ENCODE assay signal across 8 cellular contexts in the genomic region with DNA sequence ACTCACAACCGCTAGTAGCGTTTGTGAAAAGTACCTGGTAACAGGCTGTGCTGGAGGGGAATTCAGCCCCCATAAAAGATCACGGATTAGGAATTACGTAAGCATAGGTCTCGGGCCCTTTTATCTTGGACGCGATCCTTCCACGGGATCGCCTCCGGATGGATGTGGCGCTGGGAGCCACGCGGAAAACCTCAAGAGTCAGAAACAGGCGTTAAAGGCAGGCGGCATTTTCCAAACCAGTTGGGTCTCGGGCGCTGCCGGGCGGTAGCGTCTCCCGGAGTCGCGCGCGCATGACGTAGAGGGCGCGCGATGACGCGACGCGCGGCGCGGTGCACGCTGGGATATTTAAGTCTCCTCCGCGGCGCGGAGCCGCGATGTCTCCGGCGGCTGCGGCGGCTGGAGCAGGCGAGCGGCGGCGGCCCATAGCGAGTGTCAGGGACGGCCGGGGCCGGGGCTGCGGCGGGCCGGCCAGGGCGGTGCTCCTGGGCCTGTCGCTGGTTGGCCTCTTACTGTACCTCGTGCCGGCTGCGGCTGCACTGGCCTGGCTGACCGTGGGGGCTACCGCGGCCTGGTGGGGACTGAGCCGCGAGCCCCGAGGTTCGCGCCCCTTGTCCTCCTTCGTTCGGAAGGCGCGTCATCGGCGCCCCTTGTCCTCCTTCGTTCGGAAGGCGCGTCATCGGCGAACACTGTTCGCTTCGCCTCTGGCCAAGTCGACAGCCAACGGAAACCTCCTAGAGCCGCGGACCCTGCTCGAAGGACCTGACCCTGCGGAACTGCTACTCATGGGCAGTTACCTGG. TPM values are rescaled to one million over a fixed set of nuclear protein-coding genes. Genes with fewer than 3 reads are reported as not detected.
DNase-seq lines count a peak whose midpoint lies in the region; ATAC-seq, FAIRE-seq and TF ChIP-seq lines count a peak whose summit lies in the region.

POM121 (plus strand) TSS at position 348 of the 798 bp plus-strand sequence; CDS start at position 375, 27 bp downstream.

- H3K36me3 ChIP-seq in adrenal gland (replicated peaks in 1 of 2): peaks cover 0 to 34% of the 10 kb centered on the region in 2 donors
- peaks cover 0 to 7% of the 10 kb centered on the region in 2 donors for H3K36me3 ChIP-seq in prostate gland

- FAIRE-seq in GM12892 (lab: Jason Lieb, UNC): peak; percentile 75

- DNase-seq in GM12892 (ENCODE audit: insufficient read length): peak; percentile 88
- DNase-seq in NCI-H128 (lab: John Stamatoyannopoulos, UW; ENCODE audit: unreplicated experiment): peak; percentile 52
- DNase-seq in T-helper 1 cell: peak; percentile 64 to 90 (median 78)
- DNase-seq in adrenal gland: peak; percentile 76 to 93 (median 84)
- peak; percentile 83 for DNase-seq in left cardiac atrium
- DNase-seq in prostate gland (ENCODE audit: low spot score): peak; percentile 78
- DNase-seq in ureter (ENCODE audit: low spot score): peak; percentile 83

- TF ChIP-seq CTCF in adrenal gland (IDR thresholded peaks at IDR 0.05) (no peak), prostate gland (IDR thresholded peaks at IDR 0.05) (peak in 1 of 4 experiments; percentile 7)

- H3K27me3 ChIP-seq in adrenal gland: no peaks in the 10 kb centered on the region
- no peaks in the 10 kb centered on the region for H3K27me3 ChIP-seq in prostate gland (replicated peaks; ENCODE audit: insufficient read depth)

- H3K4me3 ChIP-seq in adrenal gland (peak within 1 kb of the TSS; percentile 9 to 96 (median 80)), prostate gland (peak within 1 kb of the TSS; percentile 69 to 74)

- WGBS in adrenal gland, 4 donors: 0 to 1% (median 0%) methylated on average over 8 to 91 of the region's 91 CpGs
- WGBS in prostate gland: under 1% methylated on average over 81 of the region's 91 CpGs

- peak within 1 kb of the TSS; percentile 86 to 99 (median 92) for H3K27ac ChIP-seq in adrenal gland
- peak within 1 kb of the TSS; percentile 77 to 78 for H3K27ac ChIP-seq in prostate gland

- peak; percentile 92 for ATAC-seq in HG02759 (IDR thresholded peaks at IDR 0.05; ENCODE audit: unreplicated experiment)
- peak; percentile 97 for ATAC-seq in left cardiac atrium

- intact Hi-C loops in adrenal gland (cut with DNase I) (no loop called here), left cardiac atrium (cut with DNase I) (no loop called here), prostate gland (cut with DNase I) (loop anchor here (10.0 kb wide), 1 partner anchor 100 kb away; the partner anchor contains the start of gene TYW1B)

- H3K9me3 ChIP-seq in adrenal gland (replicated peaks in 1 of 3) (no peaks in the 10 kb centered on the region), prostate gland (no peaks in the 10 kb centered on the region)

- H3K4me1 ChIP-seq in adrenal gland (replicated peaks in 1 of 2): peaks cover 9 to 23% of the 10 kb centered on the region in 2 donors
- no peaks in the 10 kb centered on the region for H3K4me1 ChIP-seq in prostate gland (replicated peaks)

- TF ChIP-seq POLR2A in GM12892 (IDR thresholded peaks at IDR 0.05; ENCODE audit: low read depth, low read length): peak; percentile 93
- peak; percentile 69 to 88 for TF ChIP-seq POLR2A in adrenal gland (IDR thresholded peaks at IDR 0.05)
- TF ChIP-seq POLR2A in prostate gland (IDR thresholded peaks at IDR 0.05): peak; percentile 46

RNA-seq across cellular contexts. Expression of gene POM121, which starts in this region (rescaled TPM):
- polyA plus RNA-seq in GM12892 (2012; ENCODE audit: missing spikeins): 17.2 TPM
- total RNA-seq in adrenal gland (10 to 100 TPM; 16.2 to 44.3 (median 25.7) TPM), left cardiac atrium (10 to 100 TPM; 21.5 to 30.7 TPM), prostate gland (10 to 100 TPM; 19.5 to 41.4 TPM), ureter (44.0 TPM)
- polyA plus RNA-seq in adrenal gland: 10 to 100 TPM; 19.7 to 31.0 (median 23.2) TPM

Comparison
In these comparisons a context has a peak if more than half of its experiments do, and no peak if none do; other contexts are left out.
1. Peak in every context shown above with its lines: DNase-seq, ATAC-seq, H3K4me3 ChIP-seq and H3K27ac ChIP-seq.